Comparison of ENCODE assay signal across 32 cellular contexts in the genomic region with DNA sequence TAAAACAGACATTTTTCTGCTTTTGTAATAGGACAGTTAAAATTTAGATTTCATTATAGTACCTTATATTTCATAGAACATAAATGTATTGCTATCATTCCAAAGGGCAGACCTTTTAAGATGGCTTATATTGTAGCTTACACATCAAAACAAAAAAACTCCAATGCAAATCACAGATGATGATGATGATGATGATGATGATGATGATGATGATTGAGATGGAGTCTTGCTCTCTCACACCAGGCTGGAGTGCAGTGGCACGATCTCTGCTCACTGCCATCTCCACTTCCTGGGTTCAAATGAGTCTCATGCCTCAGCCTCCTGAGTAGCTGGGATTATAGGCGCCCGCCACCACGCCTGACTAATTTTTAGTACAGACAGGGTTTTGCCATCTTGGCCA.
"Had no signal": no experiment of that assay in that cellular context is flagged by ENCODE, and none has a peak within 500 bp of the region (broad histone marks: within the 10 kb centered on the region; RNA-seq: fewer than 3 reads in every experiment).

No MANE protein-coding gene starts in this region.

- H3K4me1 Mint-ChIP-seq: naive B cell; naive thymus-derived CD8-positive, alpha-beta T cell; stimulated activated memory B cell treated with anti-CD40 and anti-IgM and Interleukin-4, amounts not matched to agents 10 μg/mL and 1 μg/mL and 100 μg/mL, for 72 hours; stimulated activated naive CD8-positive, alpha-beta T cell treated with anti-CD3 and anti-CD28 coated beads, Interleukin-15, amount 100 ng/mL, for 72 hours had no signal

- H3K4me3 ChIP-seq: ovary, psoas muscle, skin epidermis, smooth muscle cell, spleen, thoracic aorta, tibial artery, upper lobe of left lung, vagina had no signal

- FAIRE-seq: urothelium cell line had no signal

- H3K27ac ChIP-seq: neutrophil, ovary, parathyroid adenoma, psoas muscle, skin epidermis, thoracic aorta, tibial artery, upper lobe of left lung, vagina had no signal

- H3K4me1 ChIP-seq: spleen had no signal

- H3K4me3 Mint-ChIP-seq: naive B cell; naive thymus-derived CD8-positive, alpha-beta T cell; natural killer cell treated with Interleukin-12 subunit alpha and Interleukin-12 subunit beta and Interleukin-15 and Interleukin-18, amount 100 ng/mL, for 72 hours; nephron progenitor cell; neural crest cell; stimulated activated memory B cell treated with anti-CD40 and anti-IgM and Interleukin-4, amounts not matched to agents 10 μg/mL and 1 μg/mL and 100 μg/mL, for 72 hours; stimulated activated naive CD8-positive, alpha-beta T cell treated with anti-CD3 and anti-CD28 coated beads, Interleukin-15, amount 100 ng/mL, for 72 hours had no signal

- H3K27me3 ChIP-seq: ovary, spleen, tibial artery, upper lobe of left lung, vagina had no signal

- H3K4me2 ChIP-seq: smooth muscle cell had no signal

- H3K27ac Mint-ChIP-seq: naive B cell; natural killer cell treated with Interleukin-12 subunit alpha and Interleukin-12 subunit beta and Interleukin-15 and Interleukin-18, amount 100 ng/mL, for 72 hours; nephron progenitor cell; progenitor cell of endocrine pancreas; stimulated activated memory B cell treated with anti-CD40 and anti-IgM and Interleukin-4, amounts not matched to agents 10 μg/mL and 1 μg/mL and 100 μg/mL, for 72 hours; stimulated activated naive CD8-positive, alpha-beta T cell treated with anti-CD3 and anti-CD28 coated beads, Interleukin-15, amount 100 ng/mL, for 72 hours had no signal

- H3K9me3 Mint-ChIP-seq: natural killer cell treated with Interleukin-12 subunit alpha and Interleukin-12 subunit beta and Interleukin-15 and Interleukin-18, amount 100 ng/mL, for 72 hours; nephron progenitor cell; neural crest cell; stimulated activated memory B cell treated with anti-CD40 and anti-IgM and Interleukin-4, amounts not matched to agents 10 μg/mL and 1 μg/mL and 100 μg/mL, for 72 hours; stimulated activated naive CD8-positive, alpha-beta T cell treated with anti-CD3 and anti-CD28 coated beads, Interleukin-15, amount 100 ng/mL, for 72 hours had no signal

- H3K27me3 Mint-ChIP-seq: progenitor cell of endocrine pancreas had no signal

- ATAC-seq: naive thymus-derived CD8-positive, alpha-beta T cell; natural killer cell treated with Interleukin-12 subunit alpha and Interleukin-12 subunit beta and Interleukin-15 and Interleukin-18, amount 100 ng/mL, for 72 hours; psoas muscle; right cardiac atrium; sciatic nerve; stimulated activated memory B cell treated with anti-CD40 and anti-IgM and Interleukin-4, amounts not matched to agents 10 μg/mL and 1 μg/mL and 100 μg/mL, for 72 hours; stimulated activated naive CD8-positive, alpha-beta T cell treated with anti-CD3 and anti-CD28 coated beads, Interleukin-15, amount 100 ng/mL, for 72 hours; stimulated activated naive CD8-positive, alpha-beta T cell treated with anti-CD3 and anti-CD28 coated beads, Interleukin-15, Interleukin-2, amounts not matched to agents 100 U/mL and 50 U/mL, for 24 hours had no signal

- DNase-seq: naive B cell; naive thymus-derived CD8-positive, alpha-beta T cell; nephron progenitor cell; nucleus accumbens; ovary; posterior cingulate gyrus; psoas muscle; right cardiac atrium; spleen; stimulated activated CD4-positive, alpha-beta T cell treated with anti-CD3 and anti-CD28 coated beads, Interleukin-12 subunit alpha, Interleukin-12 subunit beta, amount 100 ng/mL, for 4 hours; stimulated activated CD4-positive, alpha-beta T cell treated with anti-CD3 and anti-CD28 coated beads, Interleukin-1b, Interleukin-23, amount 100 ng/mL, for 48 hours; stimulated activated CD4-positive, alpha-beta T cell treated with anti-CD3 and anti-CD28 coated beads, Interleukin-4, amount 100 ng/mL, for 1 hour; stimulated activated CD4-positive, alpha-beta T cell treated with anti-CD3 and anti-CD28 coated beads, Interleukin-4, amount 100 ng/mL, for 4 hours; stimulated activated CD8-positive, alpha-beta memory T cell treated with anti-CD3 and anti-CD28 coated beads, Interleukin-4, amount 100 ng/mL, for 48 hours; stimulated activated naive CD4-positive, alpha-beta T cell; stimulated activated naive CD8-positive, alpha-beta T cell treated with anti-CD3 and anti-CD28 coated beads, Interleukin-15, amount 100 ng/mL, for 72 hours; stimulated activated naive CD8-positive, alpha-beta T cell treated with anti-CD3 and anti-CD28 coated beads, Interleukin-15, Interleukin-2, amounts not matched to agents 100 U/mL and 50 U/mL, for 24 hours; tibial artery; trophoblast cell; upper lobe of left lung had no signal

- H3K9me3 ChIP-seq: neutrophil, ovary, psoas muscle, spleen, thoracic aorta, tibial artery, upper lobe of left lung, vagina had no signal

- H3K9ac ChIP-seq: parathyroid adenoma had no signal

- H3K36me3 ChIP-seq: neutrophil, ovary, thoracic aorta, vagina had no signal

- H3K36me3 Mint-ChIP-seq: naive B cell; natural killer cell treated with Interleukin-12 subunit alpha and Interleukin-12 subunit beta and Interleukin-15 and Interleukin-18, amount 100 ng/mL, for 72 hours had no signal

- H3K79me2 ChIP-seq: parathyroid adenoma had no signal

- H2AFZ ChIP-seq: parathyroid adenoma had no signal
